ENCODE assay signal across 22 cellular contexts in genomic region chr1:17061486-17062271, GRCh38. TPM values are rescaled to one million over a fixed set of nuclear protein-coding genes. Genes with fewer than 3 reads are reported as not detected.
DNase-seq lines count a peak whose midpoint lies in the region; ATAC-seq and TF ChIP-seq lines count a peak whose summit lies in the region.
"Had no signal": no experiment of that assay in that cellular context is flagged by ENCODE, and none has a peak within 500 bp of the region (broad histone marks: within the 10 kb centered on the region; RNA-seq: fewer than 3 reads in every experiment).

No MANE protein-coding gene starts in this region.

- WGBS in endodermal cell (ENCODE audit: insufficient coverage in 1 of 2, insufficient read length in 1 of 2), 2 experiments = 84 to 92% methylated on average over 5 of the region's 5 CpGs

- TF ChIP-seq CTCF in endodermal cell (conservative IDR thresholded peaks at IDR 0.05) = no peak

- H3K4me3 ChIP-seq in endodermal cell (ENCODE audit: low read length) = peak overlapping the region; percentile 64
- H3K4me3 ChIP-seq: A549; BLaER1 treated with 17β-estradiol and CSF1 and Interleukin-3, amounts not matched to agents 10 nM and 100 nM; GM23248; PC-9; SJCRH30 had no signal

- H3K4me1 Mint-ChIP-seq in endodermal cell = peaks cover 34% of the 10 kb centered on the region

- H3K4me1 ChIP-seq in endodermal cell (ENCODE audit: control insufficient read depth, insufficient read depth, low read length) = peaks cover 21% of the 10 kb centered on the region
- H3K4me1 ChIP-seq: A549 had no signal

- peaks cover 5% of the 10 kb centered on the region for H3K27me3 Mint-ChIP-seq in endodermal cell (ENCODE audit: insufficient read depth)

- H3K9me3 Mint-ChIP-seq in endodermal cell = peaks cover 19% of the 10 kb centered on the region

- no peaks in the 10 kb centered on the region for H3K36me3 ChIP-seq in endodermal cell (ENCODE audit: control insufficient read depth, insufficient read depth, low read length)
- H3K36me3 ChIP-seq: SJCRH30 had no signal

- H3K27ac Mint-ChIP-seq in endodermal cell = no peak overlapping the region
- H3K27ac Mint-ChIP-seq: T-helper 1 cell treated with Interleukin-12 subunit alpha and Interleukin-12 subunit beta and Interleukin-4 antibody, amounts not matched to agents 30 μg/mL and 1 μg/mL, for 36 hours had no signal

- H3K9me3 ChIP-seq in endodermal cell (ENCODE audit: control insufficient read depth, low read length) = peaks cover 15% of the 10 kb centered on the region
- H3K9me3 ChIP-seq: A549 had no signal

- DNase-seq in SIG-M5 treated with dmso at 0.1 percent for 504 hours (lab: John Stamatoyannopoulos, UW; ENCODE audit: unreplicated experiment) (peak; percentile 20), SIG-M5 (lab: John Stamatoyannopoulos, UW) (no peak), NCI-H69 (lab: John Stamatoyannopoulos, UW) (peak; percentile 52), endodermal cell (no peak), activated gamma-delta T cell treated with Interleukin-2 at 50 U/mL for 16 hours (no peak), NCI-H345 (lab: John Stamatoyannopoulos, UW) (no peak)
- no peak for DNase-seq in activated effector memory CD4-positive, alpha-beta T cell treated with Interleukin-2 at 50 U/mL for 16 hours
- DNase-seq: erythroblast, foreskin keratinocyte, GM23248, hypothalamus, islet precursor cell, mammary epithelial cell, NCI-H2029 treated with DMSO at 0.1 percent for 48 hours, NCI-H524 treated with DMSO at 0.1 percent for 48 hours, PC-9, SJCRH30, substantia nigra had no signal

- no peak overlapping the region for H3K4me3 Mint-ChIP-seq in endodermal cell
- H3K4me3 Mint-ChIP-seq: T-helper 1 cell treated with Interleukin-12 subunit alpha and Interleukin-12 subunit beta and Interleukin-4 antibody, amounts not matched to agents 30 μg/mL and 1 μg/mL, for 36 hours had no signal

- no peaks in the 10 kb centered on the region for H3K36me3 Mint-ChIP-seq in endodermal cell (ENCODE audit: low read depth)

- ATAC-seq in HG02938 (IDR thresholded peaks at IDR 0.05; ENCODE audit: unreplicated experiment) = no peak
- ATAC-seq: A549, foreskin keratinocyte had no signal

- H3K9ac ChIP-seq in endodermal cell (ENCODE audit: extremely low read depth, low read length, poor library complexity, severe bottlenecking) = peak overlapping the region; percentile 35
- H3K9ac ChIP-seq: GM23248 had no signal

- peak overlapping the region; percentile 11 for H3K27ac ChIP-seq in endodermal cell (ENCODE audit: low read depth, low read length)
- H3K27ac ChIP-seq: A549, foreskin keratinocyte, GM23248, PC-9, SJCRH30 had no signal

- no peaks in the 10 kb centered on the region for H3K27me3 ChIP-seq in endodermal cell (ENCODE audit: control insufficient read depth, insufficient read depth, low read length, poor library complexity, severe bottlenecking)
- H3K27me3 ChIP-seq: BLaER1 treated with 17β-estradiol and CSF1 and Interleukin-3, amounts not matched to agents 10 nM and 100 nM; foreskin keratinocyte; SJCRH30 had no signal

RNA-seq across cellular contexts. Expression of gene SDHB, which starts 7.8 kb away (rescaled TPM):
- total RNA-seq in endodermal cell = 10 to 100 TPM; 68.5 to 75.2 TPM
- 91.8 TPM for polyA plus RNA-seq in endodermal cell (2013, experiment 1 of 2)
- 94.9 TPM for polyA plus RNA-seq in endodermal cell (2013, experiment 2 of 2)

RNA-seq across cellular contexts. Expression of gene ATP13A2, which starts 50.0 kb away (rescaled TPM):
- 10 to 100 TPM; 69.4 to 82.6 TPM for total RNA-seq in endodermal cell
- 46.1 TPM for polyA plus RNA-seq in endodermal cell (2013, experiment 1 of 2)
- 39.7 TPM for polyA plus RNA-seq in endodermal cell (2013, experiment 2 of 2)

RNA-seq across cellular contexts. Expression of gene PADI2, which starts 57.6 kb away (rescaled TPM):
- total RNA-seq in endodermal cell = 1 to 10 TPM; 2.0 to 2.7 TPM
- polyA plus RNA-seq in endodermal cell (2013, experiment 1 of 2) = 2.3 TPM
- 2.4 TPM for polyA plus RNA-seq in endodermal cell (2013, experiment 2 of 2)

Comparison
In these comparisons a context has a peak if more than half of its experiments do, and no peak if none do; other contexts are left out.
1. DNase-seq: peak in SIG-M5 treated with dmso at 0.1 percent for 504 hours (single experiment) and NCI-H69 (single experiment); none in SIG-M5 (single experiment), endodermal cell (single experiment), activated effector memory CD4-positive, alpha-beta T cell treated with Interleukin-2 at 50 U/mL for 16 hours (single experiment), activated gamma-delta T cell treated with Interleukin-2 at 50 U/mL for 16 hours (single experiment) and NCI-H345 (single experiment).